In the genomic region with DNA sequence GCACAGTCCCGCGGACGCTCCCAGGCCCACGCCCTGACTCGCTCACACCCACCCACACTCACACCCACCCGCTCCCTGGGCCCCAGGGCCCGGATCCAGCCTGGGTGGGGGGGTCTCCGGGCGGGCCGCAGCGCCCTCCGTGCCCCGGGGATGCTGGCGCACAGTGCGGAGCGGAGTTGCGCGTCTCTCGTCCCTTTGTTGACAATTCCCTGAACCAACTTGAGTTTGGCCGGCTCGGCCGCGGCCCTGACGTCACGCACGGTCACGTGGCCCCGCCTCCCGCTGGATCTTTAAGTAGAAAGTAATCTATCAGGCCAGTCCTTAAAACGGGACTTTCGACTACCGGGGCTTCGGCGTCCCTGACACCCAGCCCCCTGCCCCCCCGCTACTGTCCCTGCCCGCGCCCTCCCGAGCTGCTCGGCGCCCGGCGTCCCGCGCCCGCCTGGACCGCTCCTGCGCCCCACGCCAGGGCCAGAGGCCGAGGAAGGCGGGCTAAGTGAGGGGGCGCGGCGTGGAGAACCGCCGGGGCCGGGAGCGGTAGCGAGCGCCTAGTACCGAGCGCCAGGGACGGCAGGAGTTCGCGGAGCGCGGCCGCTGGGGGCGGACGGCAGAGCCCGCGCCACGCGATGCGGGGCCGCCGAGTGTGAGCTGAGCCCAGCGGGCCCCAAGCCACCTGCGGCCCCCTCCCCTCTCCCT, we compare ENCODE assay signal across 8 cellular contexts. TPM values are rescaled to one million over a fixed set of nuclear protein-coding genes. Genes with fewer than 3 reads are reported as not detected.
DNase-seq lines count a peak whose midpoint lies in the region; ATAC-seq and TF ChIP-seq lines count a peak whose summit lies in the region.

Gene FOXD3, plus strand, starts transcription at position 320 of the 696 bp plus-strand sequence. CDS start 492 bp downstream, outside the sequence.

- peak within 1 kb of the TSS; percentile 30 to 43 for H3K4me3 ChIP-seq in foreskin fibroblast (ENCODE audit: low read depth in 1 of 2, low read length in 2 of 2)

- H3K36me3 Mint-ChIP-seq in activated CD8-positive, alpha-beta memory T cell treated with anti-CD3 and anti-CD28 coated beads, Interleukin-2, amount 10 ng/mL, durations not matched to agents 7 days and 5 days, result peaks cover 6% of the 10 kb centered on the region

- peak within 1 kb of the TSS; percentile 67 for H3K4me3 Mint-ChIP-seq in activated CD8-positive, alpha-beta memory T cell treated with anti-CD3 and anti-CD28 coated beads, Interleukin-2, amount 10 ng/mL, durations not matched to agents 7 days and 5 days

- H3K27me3 Mint-ChIP-seq in activated CD8-positive, alpha-beta memory T cell treated with anti-CD3 and anti-CD28 coated beads, Interleukin-2, amount 10 ng/mL, durations not matched to agents 7 days and 5 days, result peaks cover 82% of the 10 kb centered on the region

- H3K27ac Mint-ChIP-seq in activated CD8-positive, alpha-beta memory T cell treated with anti-CD3 and anti-CD28 coated beads, Interleukin-2, amount 10 ng/mL, durations not matched to agents 7 days and 5 days, result peak within 1 kb of the TSS; percentile 73

- no peak for TF ChIP-seq CTCF in foreskin fibroblast (IDR thresholded peaks at IDR 0.05; ENCODE audit: low read depth, low read length)
- no peak for TF ChIP-seq CTCF in omental fat pad (IDR thresholded peaks at IDR 0.05)

- peaks cover 3% of the 10 kb centered on the region for H3K9me3 Mint-ChIP-seq in activated CD8-positive, alpha-beta memory T cell treated with anti-CD3 and anti-CD28 coated beads, Interleukin-2, amount 10 ng/mL, durations not matched to agents 7 days and 5 days (ENCODE audit: low read depth)

- ATAC-seq in GM21619 (IDR thresholded peaks at IDR 0.05; ENCODE audit: unreplicated experiment) (peak; percentile 43), omental fat pad (ENCODE audit: low FRiP score) (peak; percentile 10), GM19397 (IDR thresholded peaks at IDR 0.05; ENCODE audit: unreplicated experiment) (no peak)
- ATAC-seq in activated CD8-positive, alpha-beta memory T cell treated with anti-CD3 and anti-CD28 coated beads, Interleukin-2, amount 10 ng/mL, durations not matched to agents 7 days and 5 days, result peak; percentile 23

- CTCF ChIA-PET in activated CD8-positive, alpha-beta memory T cell treated with anti-CD3 and anti-CD28 coated beads, Interleukin-2, amount 10 ng/mL, durations not matched to agents 7 days and 5 days (lab: Charles Lee), result no interaction called here

- peak; percentile 55 for DNase-seq in DMS79 treated with DMSO at 0.1 percent for 48 hours (lab: John Stamatoyannopoulos, UW)
- peak; percentile 24 for DNase-seq in NCI-H128 (lab: John Stamatoyannopoulos, UW; ENCODE audit: unreplicated experiment)
- DNase-seq in activated CD8-positive, alpha-beta memory T cell treated with anti-CD3 and anti-CD28 coated beads, Interleukin-2, amount 10 ng/mL, durations not matched to agents 7 days and 5 days, result no peak
- peak; percentile 41 to 76 for DNase-seq in foreskin fibroblast
- DNase-seq in omental fat pad (ENCODE audit: low spot score), result no peak
- DNase-seq in occipital lobe (lab: John Stamatoyannopoulos, UW), result no peak

- peaks cover 39% of the 10 kb centered on the region for H3K4me1 Mint-ChIP-seq in activated CD8-positive, alpha-beta memory T cell treated with anti-CD3 and anti-CD28 coated beads, Interleukin-2, amount 10 ng/mL, durations not matched to agents 7 days and 5 days

RNA-seq across cellular contexts. Expression of gene FOXD3, which starts in this region (rescaled TPM):
- total RNA-seq in activated CD8-positive, alpha-beta memory T cell treated with anti-CD3 and anti-CD28 coated beads, Interleukin-2, amount 10 ng/mL, durations not matched to agents 7 days and 5 days, result not detected
- total RNA-seq in omental fat pad (under 1 TPM in 1 of 4 donors, not detected in 3; 0.63 TPM), occipital lobe (not detected)

Comparison
In these comparisons a context has a peak if more than half of its experiments do, and no peak if none do; other contexts are left out.
1. Peak in ATAC-seq in activated CD8-positive, alpha-beta memory T cell treated with anti-CD3 and anti-CD28 coated beads, Interleukin-2, amount 10 ng/mL, durations not matched to agents 7 days and 5 days; RNA of the gene not detected or under 1 TPM.
2. Peak in ATAC-seq in omental fat pad; RNA of the gene not detected or under 1 TPM.
3. DNase-seq: peak in DMS79 treated with DMSO at 0.1 percent for 48 hours (single experiment), NCI-H128 (single experiment) and foreskin fibroblast (2 of 2); none in activated CD8-positive, alpha-beta memory T cell treated with anti-CD3 and anti-CD28 coated beads, Interleukin-2, amount 10 ng/mL, durations not matched to agents 7 days and 5 days (single experiment), omental fat pad (single experiment) and occipital lobe (single experiment).